In genomic region chr19:18194554-18195238, GRCh38 we compare ENCODE assay signal across 7 cellular contexts. TPM values are rescaled to one million over a fixed set of nuclear protein-coding genes. Genes with fewer than 3 reads are reported as not detected.
DNase-seq lines count a peak whose midpoint lies in the region; ATAC-seq, FAIRE-seq and TF ChIP-seq lines count a peak whose summit lies in the region.

No MANE protein-coding gene starts in this region.

- no peak overlapping the region for H4K91ac ChIP-seq in H9 (ENCODE audit: insufficient read length, low read depth, low read length)
- H4K91ac ChIP-seq in H1 (replicated peaks; ENCODE audit: insufficient read length, low read length): no peak overlapping the region

- no peak overlapping the region for H3T11ph ChIP-seq in H9 (ENCODE audit: low read length)

- no peaks in the 10 kb centered on the region; a peak in 1 of 5 replicates for H3K9me3 Mint-ChIP-seq in H9

- TF ChIP-seq CTCF in H9 (conservative IDR thresholded peaks at IDR 0.05) (no peak), H1 (IDR thresholded peaks at IDR 0.05; ENCODE audit: control extremely low read depth in 1 of 3, insufficient read depth in 1 of 3, low read depth in 1 of 3, low read length in 3 of 3) (no peak)

- H3K56ac ChIP-seq in H9 (ENCODE audit: insufficient read length, low read depth, low read length) (no peak overlapping the region), H1 (replicated peaks; ENCODE audit: insufficient read length, low read depth, low read length) (no peak overlapping the region)

- H3K9ac ChIP-seq in H9 (ENCODE audit: extremely low read depth, insufficient read length, low read length) (peak overlapping the region; percentile 5), H1 (replicated peaks in 1 of 4; ENCODE audit: extremely low read depth in 1 of 4, low read depth in 3 of 4, low read length in 3 of 4) (no peak overlapping the region)

- H3K4me3 Mint-ChIP-seq in H9 (peak overlapping the region; percentile 84 to 90), T-helper 17 cell (peak overlapping the region; percentile 92)

- DNase-seq in H9 (peak; percentile 77), T-helper 17 cell (no peak), H1 (ENCODE audit: low read depth in 1 of 2, low spot score in 2 of 2) (peak in 1 of 2 experiments; percentile 76), posterior vena cava (ENCODE audit: low spot score) (peak; percentile 84)
- DNase-seq in central memory CD4-positive, alpha-beta T cell: no peak

- peaks cover 17 to 20% of the 10 kb centered on the region in 2 experiments for H3K4me1 Mint-ChIP-seq in H9
- peaks cover 26% of the 10 kb centered on the region for H3K4me1 Mint-ChIP-seq in T-helper 17 cell

- CTCF ChIA-PET in H1 (lab: Charles Lee; ENCODE audit: partially characterized antibody): interaction anchor here (0.5 to 2.3 kb wide), 12 partner anchors 10 to 631 kb away, joined by 3 to 12 read pairs (median 4); a partner anchor contains a TSS

- H3K18ac ChIP-seq in H9 (ENCODE audit: insufficient read length, low read depth, low read length) (no peak overlapping the region), H1 (ENCODE audit: extremely low read depth, low read length) (no peak overlapping the region)

- H2BK120ac ChIP-seq in H9 (ENCODE audit: low read depth, low read length, poor library complexity, severe bottlenecking) (no peak overlapping the region), H1 (replicated peaks; ENCODE audit: low read depth, low read length) (no peak overlapping the region)

- H2BK5ac ChIP-seq in H9 (ENCODE audit: insufficient read length, low read length): no peak overlapping the region
- H2BK5ac ChIP-seq in H1 (ENCODE audit: low read depth, low read length): no peak overlapping the region

- WGBS in H9 (ENCODE audit: extremely low coverage, insufficient read length, low lambda C conversion rate): no CpG with 5 or more reads among the region's 27 CpGs
- WGBS in H1 (ENCODE audit: extremely low coverage in 1 of 2, insufficient coverage in 1 of 2, insufficient read length in 1 of 2, insufficient replicate concordance in 2 of 2, low coverage in 1 of 2, low lambda C conversion rate in 2 of 2, missing lambda C conversion rate in 1 of 2), 2 experiments: 63% methylated on average over 20 of the region's 27 CpGs; no CpG with 5 or more reads in 1 of the 2 experiments

- H4K20me1 ChIP-seq in H9 (ENCODE audit: control insufficient read depth, insufficient read depth, insufficient read length) (no peaks in the 10 kb centered on the region), H1 (replicated peaks in 1 of 2; ENCODE audit: control insufficient read depth in 1 of 2, insufficient read depth in 2 of 2, low read length in 2 of 2) (peaks cover 3 to 22% of the 10 kb centered on the region in 2 experiments)

- H4K8ac ChIP-seq in H9 (replicated peaks; ENCODE audit: insufficient read length, low read depth, low read length) (no peak overlapping the region), H1 (ENCODE audit: extremely low read depth, insufficient read depth, low read length) (peak overlapping the region; percentile 58; the same call in 1 of the 2 replicates)

- H3K4ac ChIP-seq in H9 (ENCODE audit: low read depth, low read length) (no peak overlapping the region), H1 (replicated peaks; ENCODE audit: insufficient read length, low read depth, low read length) (no peak overlapping the region)

- peak overlapping the region; percentile 87 for H3K4me2 ChIP-seq in H9 (ENCODE audit: insufficient read depth, insufficient read length, low read length)
- H3K4me2 ChIP-seq in H1 (ENCODE audit: insufficient read depth in 1 of 2, low read depth in 2 of 2, low read length in 2 of 2): peak overlapping the region; percentile 93 to 94

- H3K36me3 ChIP-seq in H1 (ENCODE audit: control insufficient read depth in 2 of 4, insufficient read depth in 4 of 4, low read length in 3 of 4): peaks cover 9 to 26% (median 10%) of the 10 kb centered on the region in 4 experiments; a peak in 6 of 8 replicates

- ATAC-seq in T-helper 17 cell (no peak), GM18498 (IDR thresholded peaks at IDR 0.05; ENCODE audit: unreplicated experiment) (no peak), GM18867 (IDR thresholded peaks at IDR 0.05; ENCODE audit: unreplicated experiment) (no peak)

- H3K27me3 Mint-ChIP-seq in H9 (ENCODE audit: low read depth): no peaks in the 10 kb centered on the region; the same call in 1 of the 2 replicates
- no peaks in the 10 kb centered on the region for H3K27me3 Mint-ChIP-seq in T-helper 17 cell

- peaks cover 14 to 32% (median 32%) of the 10 kb centered on the region in 3 experiments for H3K36me3 Mint-ChIP-seq in H9 (ENCODE audit: insufficient read depth in 1 of 3, low read depth in 3 of 3)
- peaks cover 5% of the 10 kb centered on the region for H3K36me3 Mint-ChIP-seq in T-helper 17 cell (ENCODE audit: low read depth)

- H2BK15ac ChIP-seq in H9 (ENCODE audit: low read depth, low read length): no peak overlapping the region
- H2BK15ac ChIP-seq in H1 (ENCODE audit: low read length): no peak overlapping the region

- H3K27me3 ChIP-seq in H9 (ENCODE audit: insufficient read depth, low read length): no peaks in the 10 kb centered on the region
- no peaks in the 10 kb centered on the region for H3K27me3 ChIP-seq in H1 (replicated peaks in 1 of 4; ENCODE audit: control insufficient read depth in 3 of 4, extremely low read depth in 1 of 4, insufficient read depth in 3 of 4, low read length in 3 of 4)

- FAIRE-seq in H1 (lab: Jason Lieb, UNC): no peak

- H3K79me1 ChIP-seq in H9 (ENCODE audit: insufficient read depth, low read depth, low read length, poor library complexity, severe bottlenecking) (peaks cover 6% of the 10 kb centered on the region), H1 (ENCODE audit: low read depth, low read length) (peaks cover 6% of the 10 kb centered on the region; the same call in 1 of the 2 replicates)

- H3K4me1 ChIP-seq in H9 (ENCODE audit: insufficient read depth, low read length): no peaks in the 10 kb centered on the region; the same call in 1 of the 2 replicates
- H3K4me1 ChIP-seq in H1 (replicated peaks in 1 of 4; ENCODE audit: control insufficient read depth in 3 of 4, insufficient read depth in 4 of 4, low read length in 3 of 4): peaks cover 5 to 12% (median 8%) of the 10 kb centered on the region in 4 experiments

- no peak for TF ChIP-seq RAD21 in H1 (IDR thresholded peaks at IDR 0.05 in 1 of 2, conservative IDR thresholded peaks at IDR 0.05 in 1 of 2; ENCODE audit: low read depth in 2 of 2, low read length in 2 of 2)

- H2BK12ac ChIP-seq in H9 (ENCODE audit: insufficient read length, low read depth, low read length): no peak overlapping the region
- H2BK12ac ChIP-seq in H1 (ENCODE audit: low read depth, low read length): no peak overlapping the region

- no peaks in the 10 kb centered on the region for H3K9me3 ChIP-seq in H9 (ENCODE audit: control insufficient read depth, low read depth, low read length)
- H3K9me3 ChIP-seq in T-helper 17 cell (ENCODE audit: control insufficient read depth, low read length, poor library complexity, severe bottlenecking): no peaks in the 10 kb centered on the region
- H3K9me3 ChIP-seq in H1 (ENCODE audit: insufficient read depth in 2 of 2, low read depth in 1 of 2, low read length in 1 of 2): no peaks in the 10 kb centered on the region

- POLR2A ChIA-PET in H1 (lab: Charles Lee; ENCODE audit: partially characterized antibody): interaction anchor here (0.9 to 5.8 kb wide), 9 partner anchors 9 to 527 kb away, joined by 3 to 38 read pairs (median 4); partner anchors contain the start of genes IFI30, JUND and RAB3A

- H4K5ac ChIP-seq in H9 (ENCODE audit: insufficient read length, low read depth, low read length): no peak overlapping the region
- H4K5ac ChIP-seq in H1 (ENCODE audit: insufficient read length, low read depth, low read length): no peak overlapping the region

- no peak; a peak in 1 of 3 replicates for TF ChIP-seq POLR2A in H1 (IDR thresholded peaks at IDR 0.05; ENCODE audit: control extremely low read depth in 1 of 2, low read depth in 2 of 2, low read length in 2 of 2)

- H3K23me2 ChIP-seq in H9 (ENCODE audit: insufficient read length, low read depth, low read length, poor library complexity, severe bottlenecking) (peaks cover 8% of the 10 kb centered on the region), H1 (ENCODE audit: low read depth, low read length) (peaks cover 10% of the 10 kb centered on the region)

- peak overlapping the region in 3 of 4 experiments; percentile 85 to 96 (median 93); a peak in 5 of 8 replicates for H3K4me3 ChIP-seq in H1 (ENCODE audit: extremely low read depth in 1 of 4, insufficient read depth in 2 of 4, low read depth in 3 of 4, low read length in 4 of 4)

- no peak overlapping the region for H2AFZ ChIP-seq in H9 (ENCODE audit: low read length)
- no peak overlapping the region for H2AFZ ChIP-seq in H1 (ENCODE audit: low read length)

- no peak overlapping the region for H2BK20ac ChIP-seq in H9 (ENCODE audit: low read depth, low read length, poor library complexity, severe bottlenecking)
- H2BK20ac ChIP-seq in H1 (ENCODE audit: low read length): no peak overlapping the region

- TF ChIP-seq EP300 in H1 (IDR thresholded peaks at IDR 0.05; ENCODE audit: borderline replicate concordance in 1 of 2, low read depth in 2 of 2, low read length in 2 of 2): no peak

- intact Hi-C loops in posterior vena cava (cut with DNase I): loop anchor here in 1 of 2 donors (5.0 kb wide), 1 partner anchor 133 kb away; no protein-coding TSS in a partner anchor

- H3K27ac Mint-ChIP-seq in H9 (0 out of 7 replicates have a peak overlapping the region, but pooled peaks of 2 of the 3 experiments have one; percentile 21 to 34), T-helper 17 cell (peak overlapping the region; percentile 94)

- H3K23ac ChIP-seq in H9 (ENCODE audit: insufficient read length, low read depth, low read length): no peak overlapping the region
- no peak overlapping the region for H3K23ac ChIP-seq in H1 (ENCODE audit: insufficient read length)

- H3K79me2 ChIP-seq in H9 (ENCODE audit: insufficient read depth, low read length) (peaks cover 2% of the 10 kb centered on the region; the same call in 1 of the 2 replicates), H1 (ENCODE audit: control insufficient read depth in 1 of 2, insufficient read depth in 2 of 2, low read length in 2 of 2) (peaks cover 0 to 4% of the 10 kb centered on the region in 2 experiments; a peak in 1 of 4 replicates)

- H3K27ac ChIP-seq in H9 (ENCODE audit: insufficient read length, low read depth, low read length) (no peak overlapping the region), H1 (ENCODE audit: low read depth, low read length) (no peak overlapping the region)

- H3K14ac ChIP-seq in H9 (ENCODE audit: insufficient read depth, low read length) (no peak overlapping the region), H1 (ENCODE audit: insufficient read length) (no peak overlapping the region)

- no peak overlapping the region for H2AK5ac ChIP-seq in H9 (ENCODE audit: insufficient read length, low read length)
- H2AK5ac ChIP-seq in H1 (ENCODE audit: low read depth, low read length): no peak overlapping the region

RNA-seq across cellular contexts. Expression of gene MPV17L2, which starts 1.7 kb away (rescaled TPM):
- total RNA-seq in H9 (2021) (22.4 and 26.4 TPM in 2 replicates), T-helper 17 cell (1 to 10 TPM; 3.8 TPM), posterior vena cava (1 to 10 TPM; 6.1 to 6.6 TPM)
- 24.2 and 28.6 TPM in 2 replicates for total RNA-seq in H1 (2021; fragmentation: NEBNext Ultra II Directional; extraction: Animal tissue kit (Norgen Biotek cat#: 25700))
- polyA plus RNA-seq in H1 (2011; rRNA removed): 80.1 and 82.6 TPM in 2 replicates
- 52.7 TPM for polyA plus RNA-seq in H1 (2011; cell fraction: cytosol; rRNA removed)
- polyA plus RNA-seq in H1 (2011; cell fraction: nucleus; rRNA removed): 45.3 TPM
- 29.4 to 37.4 TPM (median 36.6 TPM) in 4 replicates for polyA plus RNA-seq in H1 (2012, experiment 1 of 2)
- polyA plus RNA-seq in H1 (2012, experiment 2 of 2): 48.3 TPM
- polyA plus RNA-seq in H1 (2013, experiment 1 of 2): 41.2 TPM
- 42.3 TPM for polyA plus RNA-seq in H1 (2013, experiment 2 of 2)
- 31.0 and 44.7 TPM in 2 replicates for polyA minus RNA-seq in H1 (2011; rRNA and poly(A)+ RNA removed)
- polyA minus RNA-seq in H1 (2011; cell fraction: cytosol; rRNA and poly(A)+ RNA removed): 16.7 TPM
- 12.7 TPM for polyA minus RNA-seq in H1 (2011; cell fraction: nucleus; rRNA and poly(A)+ RNA removed)

RNA-seq across cellular contexts. Expression of gene RAB3A, which starts 9.1 kb away (rescaled TPM):
- total RNA-seq in H9 (2021) (6.8 and 8.5 TPM in 2 replicates), T-helper 17 cell (10 to 100 TPM in 1 of 2 donors, 1 to 10 TPM in 1; 7.4 to 15.3 TPM), posterior vena cava (1 to 10 TPM; 1.9 to 2.9 TPM)
- 14.2 and 14.3 TPM in 2 replicates for total RNA-seq in H1 (2021; fragmentation: NEBNext Ultra II Directional; extraction: Animal tissue kit (Norgen Biotek cat#: 25700))
- polyA plus RNA-seq in H1 (2011; rRNA removed): 13.6 and 18.6 TPM in 2 replicates
- 7.1 TPM for polyA plus RNA-seq in H1 (2011; cell fraction: cytosol; rRNA removed)
- 26.7 TPM for polyA plus RNA-seq in H1 (2011; cell fraction: nucleus; rRNA removed)
- polyA plus RNA-seq in H1 (2012, experiment 1 of 2): 10.0 to 16.5 TPM (median 14.3 TPM) in 4 replicates
- polyA plus RNA-seq in H1 (2012, experiment 2 of 2): 11.5 TPM
- 12.1 TPM for polyA plus RNA-seq in H1 (2013, experiment 1 of 2)
- 13.1 TPM for polyA plus RNA-seq in H1 (2013, experiment 2 of 2)
- 42.9 and 47.7 TPM in 2 replicates for polyA minus RNA-seq in H1 (2011; rRNA and poly(A)+ RNA removed)
- polyA minus RNA-seq in H1 (2011; cell fraction: cytosol; rRNA and poly(A)+ RNA removed): 23.5 TPM
- polyA minus RNA-seq in H1 (2011; cell fraction: nucleus; rRNA and poly(A)+ RNA removed): 17.7 TPM

RNA-seq across cellular contexts. Expression of gene IFI30, which starts 21.1 kb away (rescaled TPM):
- 23.6 and 28.0 TPM in 2 replicates for total RNA-seq in H9 (2021)
- 10 to 100 TPM; 10.1 to 25.8 TPM for total RNA-seq in T-helper 17 cell
- 25.9 and 28.9 TPM in 2 replicates for total RNA-seq in H1 (2021; fragmentation: NEBNext Ultra II Directional; extraction: Animal tissue kit (Norgen Biotek cat#: 25700))
- 59.5 and 62.4 TPM in 2 replicates for polyA plus RNA-seq in H1 (2011; rRNA removed)
- polyA plus RNA-seq in H1 (2011; cell fraction: cytosol; rRNA removed): 58.0 TPM
- 51.4 TPM for polyA plus RNA-seq in H1 (2011; cell fraction: nucleus; rRNA removed)
- polyA plus RNA-seq in H1 (2012, experiment 1 of 2): 25.3 to 49.4 TPM (median 43.4 TPM) in 4 replicates
- polyA plus RNA-seq in H1 (2012, experiment 2 of 2): 54.5 TPM
- polyA plus RNA-seq in H1 (2013, experiment 1 of 2): 60.7 TPM
- 66.1 TPM for polyA plus RNA-seq in H1 (2013, experiment 2 of 2)
- 39.9 and 40.8 TPM in 2 replicates for polyA minus RNA-seq in H1 (2011; rRNA and poly(A)+ RNA removed)
- polyA minus RNA-seq in H1 (2011; cell fraction: cytosol; rRNA and poly(A)+ RNA removed): 26.3 TPM
- polyA minus RNA-seq in H1 (2011; cell fraction: nucleus; rRNA and poly(A)+ RNA removed): 15.6 TPM
- 10 to 100 TPM; 60.7 to 76.7 TPM for total RNA-seq in posterior vena cava

RNA-seq across cellular contexts. Expression of gene PDE4C, which starts 31.5 kb away (rescaled TPM):
- total RNA-seq in H9 (2021) (1.4 and 1.8 TPM in 2 replicates), T-helper 17 cell (under 1 TPM in 1 of 2 donors, not detected in 1; 0.31 TPM), posterior vena cava (1 to 10 TPM in 1 of 2 donors, under 1 TPM in 1; 0.90 to 1.1 TPM)
- 2.3 and 2.7 TPM in 2 replicates for total RNA-seq in H1 (2021; fragmentation: NEBNext Ultra II Directional; extraction: Animal tissue kit (Norgen Biotek cat#: 25700))
- 3.1 and 3.7 TPM in 2 replicates for polyA plus RNA-seq in H1 (2011; rRNA removed)
- polyA plus RNA-seq in H1 (2011; cell fraction: cytosol; rRNA removed): 4.7 TPM
- 10.8 TPM for polyA plus RNA-seq in H1 (2011; cell fraction: nucleus; rRNA removed)
- polyA plus RNA-seq in H1 (2012, experiment 1 of 2): 1.8 to 3.1 TPM (median 2.3 TPM) in 4 replicates
- 1.1 TPM for polyA plus RNA-seq in H1 (2012, experiment 2 of 2)
- 0.71 TPM for polyA plus RNA-seq in H1 (2013, experiment 1 of 2)
- 0.85 TPM for polyA plus RNA-seq in H1 (2013, experiment 2 of 2)
- polyA minus RNA-seq in H1 (2011; rRNA and poly(A)+ RNA removed): 2.6 and 5.2 TPM in 2 replicates
- 3.2 TPM for polyA minus RNA-seq in H1 (2011; cell fraction: cytosol; rRNA and poly(A)+ RNA removed)
- 8.1 TPM for polyA minus RNA-seq in H1 (2011; cell fraction: nucleus; rRNA and poly(A)+ RNA removed)

RNA-seq across cellular contexts. Expression of gene PIK3R2, which starts 41.7 kb away (rescaled TPM):
- total RNA-seq in H9 (2021): 42.8 and 45.1 TPM in 2 replicates
- 1 to 10 TPM; 8.6 to 9.1 TPM for total RNA-seq in T-helper 17 cell
- 53.8 and 57.1 TPM in 2 replicates for total RNA-seq in H1 (2021; fragmentation: NEBNext Ultra II Directional; extraction: Animal tissue kit (Norgen Biotek cat#: 25700))
- 21.7 and 31.4 TPM in 2 replicates for polyA plus RNA-seq in H1 (2011; rRNA removed)
- polyA plus RNA-seq in H1 (2011; cell fraction: cytosol; rRNA removed): 20.2 TPM
- polyA plus RNA-seq in H1 (2011; cell fraction: nucleus; rRNA removed): 29.8 TPM
- 24.6 to 46.9 TPM (median 34.0 TPM) in 4 replicates for polyA plus RNA-seq in H1 (2012, experiment 1 of 2)
- polyA plus RNA-seq in H1 (2012, experiment 2 of 2): 33.2 TPM
- 45.8 TPM for polyA plus RNA-seq in H1 (2013, experiment 1 of 2)
- polyA plus RNA-seq in H1 (2013, experiment 2 of 2): 45.9 TPM
- polyA minus RNA-seq in H1 (2011; rRNA and poly(A)+ RNA removed): 15.2 and 18.5 TPM in 2 replicates
- 37.8 TPM for polyA minus RNA-seq in H1 (2011; cell fraction: cytosol; rRNA and poly(A)+ RNA removed)
- 21.7 TPM for polyA minus RNA-seq in H1 (2011; cell fraction: nucleus; rRNA and poly(A)+ RNA removed)
- 10 to 100 TPM; 11.5 to 13.0 TPM for total RNA-seq in posterior vena cava

Comparison
In these comparisons a context has a peak if more than half of its experiments do, and no peak if none do; other contexts are left out.
1. DNase-seq: peak in H9 (single experiment) and posterior vena cava (single experiment); none in T-helper 17 cell (0 of 3) and central memory CD4-positive, alpha-beta T cell (single experiment).